ENCODE assay signal across 8 cellular contexts in genomic region chr17:42577532-42578281, GRCh38. TPM values are rescaled to one million over a fixed set of nuclear protein-coding genes. Genes with fewer than 3 reads are reported as not detected.
DNase-seq lines count a peak whose midpoint lies in the region; ATAC-seq and TF ChIP-seq lines count a peak whose summit lies in the region.

A gene with protein sequence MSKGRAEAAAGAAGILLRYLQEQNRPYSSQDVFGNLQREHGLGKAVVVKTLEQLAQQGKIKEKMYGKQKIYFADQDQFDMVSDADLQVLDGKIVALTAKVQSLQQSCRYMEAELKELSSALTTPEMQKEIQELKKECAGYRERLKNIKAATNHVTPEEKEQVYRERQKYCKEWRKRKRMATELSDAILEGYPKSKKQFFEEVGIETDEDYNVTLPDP (minus strand): TSS chr17:42577729. CDS start chr17:42577686, 43 bp downstream.

- no peaks in the 10 kb centered on the region for H3K36me3 ChIP-seq in hepatocyte (replicated peaks; ENCODE audit: insufficient read depth, low read depth)

- peak within 1 kb of the TSS; percentile 46 for H3K4me3 ChIP-seq in hepatocyte

- H4K20me1 ChIP-seq in hepatocyte (ENCODE audit: insufficient read depth, poor library complexity, severe bottlenecking): no peaks in the 10 kb centered on the region

- H3K4me2 ChIP-seq in hepatocyte: peak within 1 kb of the TSS; percentile 85

- ATAC-seq in GM18508 (IDR thresholded peaks at IDR 0.05; ENCODE audit: insufficient read depth, unreplicated experiment) (peak; percentile 39), HG02981 (IDR thresholded peaks at IDR 0.05; ENCODE audit: unreplicated experiment) (peak; percentile 69)

- no peaks in the 10 kb centered on the region for H3K27me3 ChIP-seq in hepatocyte

- H3K9me2 ChIP-seq in hepatocyte (replicated peaks; ENCODE audit: insufficient read depth): no peaks in the 10 kb centered on the region

- H2AFZ ChIP-seq in hepatocyte: peak within 1 kb of the TSS; percentile 54

- H3K27ac ChIP-seq in 22Rv1 (peak within 1 kb of the TSS; percentile 89), hepatocyte (peak within 1 kb of the TSS; percentile 76)

- peaks cover 7% of the 10 kb centered on the region for H3K79me2 ChIP-seq in hepatocyte

- WGBS in hepatocyte (ENCODE audit: low lambda C conversion rate, missing lambda C conversion rate): 1% methylated on average over 52 of the region's 52 CpGs

- TF ChIP-seq CTCF in 22Rv1 (IDR thresholded peaks at IDR 0.05): peak; percentile 43; the same call in 1 of the 2 replicates
- peak; percentile 38 for TF ChIP-seq CTCF in hepatocyte (IDR thresholded peaks at IDR 0.05; ENCODE audit: poor library complexity)

- H3K4me1 ChIP-seq in hepatocyte (ENCODE audit: insufficient read depth): peaks cover 4% of the 10 kb centered on the region

- DNase-seq in NCI-H2081 treated with DMSO at 0.1 percent for 48 hours (lab: John Stamatoyannopoulos, UW): peak; percentile 85
- peak; percentile 93 for DNase-seq in T1000 (lab: John Stamatoyannopoulos, UW)
- DNase-seq in astrocyte of the hippocampus (ENCODE audit: low read depth, low spot score): peak; percentile 97
- DNase-seq in hepatocyte (ENCODE audit: low spot score): peak; percentile 96
- peak; percentile 85 for DNase-seq in renal cortical epithelial cell (ENCODE audit: low read depth)

- H3K9me3 ChIP-seq in hepatocyte (ENCODE audit: low read depth): no peaks in the 10 kb centered on the region

RNA-seq across cellular contexts. Expression of the gene that starts here (rescaled TPM):
- 1.5 and 1.9 TPM in 2 replicates for total RNA-seq in hepatocyte
- 3.7 and 4.2 TPM in 2 replicates for polyA plus RNA-seq in hepatocyte
- 2.9 and 5.0 TPM in 2 replicates for total RNA-seq in renal cortical epithelial cell

Comparison
In these comparisons a context has a peak if more than half of its experiments do, and no peak if none do; other contexts are left out.
1. Peak in every context shown above with its lines: DNase-seq, ATAC-seq, H3K4me3 ChIP-seq and H3K27ac ChIP-seq.